Comparison of ENCODE assay signal across 1 cellular context in genomic region chr14:21382095-21382494, GRCh38.
TF ChIP-seq lines count a peak whose summit lies in the region.

No MANE protein-coding gene starts in this region.

TF ChIP-seq in HEK293, 187 proteins besides CTCF, POLR2A, EP300 and RAD21 (continued from another document):
- TF ChIP-seq ZNF530 (tag by site-specific recombination; IDR thresholded peaks at IDR 0.05; ENCODE audit: low read depth) (no peak), SCRT1 (tag by site-specific recombination; IDR thresholded peaks at IDR 0.05; ENCODE audit: borderline replicate concordance) (0 out of 2 replicates have a peak, but pooled peaks have one; percentile 29), SCRT2 (tag by site-specific recombination; IDR thresholded peaks at IDR 0.05) (peak; percentile 61), ZNF623 (tag by site-specific recombination; IDR thresholded peaks at IDR 0.05) (no peak), ZNF433 (tag by site-specific recombination; IDR thresholded peaks at IDR 0.05; ENCODE audit: low read depth) (no peak), ZNF16 (tag by site-specific recombination; IDR thresholded peaks at IDR 0.05; ENCODE audit: low read depth) (no peak), RBAK (tag by site-specific recombination; IDR thresholded peaks at IDR 0.05) (no peak), PBX3 (CRISPR knock-in tag; IDR thresholded peaks at IDR 0.05) (no peak), ZNF621 (tag by site-specific recombination; IDR thresholded peaks at IDR 0.05) (no peak), ZNF2 (tag by site-specific recombination; IDR thresholded peaks at IDR 0.05) (no peak), KLF7 (tag by site-specific recombination; IDR thresholded peaks at IDR 0.05; ENCODE audit: borderline replicate concordance) (no peak), ZNF248 (tag by site-specific recombination; IDR thresholded peaks at IDR 0.05) (no peak)
- TF ChIP-seq, protein P1, sequence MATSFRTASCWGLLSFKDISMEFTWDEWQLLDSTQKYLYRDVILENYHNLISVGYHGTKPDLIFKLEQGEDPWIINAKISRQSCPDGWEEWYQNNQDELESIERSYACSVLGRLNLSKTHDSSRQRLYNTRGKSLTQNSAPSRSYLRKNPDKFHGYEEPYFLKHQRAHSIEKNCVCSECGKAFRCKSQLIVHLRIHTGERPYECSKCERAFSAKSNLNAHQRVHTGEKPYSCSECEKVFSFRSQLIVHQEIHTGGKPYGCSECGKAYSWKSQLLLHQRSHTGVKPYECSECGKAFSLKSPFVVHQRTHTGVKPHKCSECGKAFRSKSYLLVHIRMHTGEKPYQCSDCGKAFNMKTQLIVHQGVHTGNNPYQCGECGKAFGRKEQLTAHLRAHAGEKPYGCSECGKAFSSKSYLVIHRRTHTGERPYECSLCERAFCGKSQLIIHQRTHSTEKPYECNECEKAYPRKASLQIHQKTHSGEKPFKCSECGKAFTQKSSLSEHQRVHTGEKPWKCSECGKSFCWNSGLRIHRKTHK (tag by site-specific recombination; IDR thresholded peaks at IDR 0.05): no peak
- TF ChIP-seq, protein P2, sequence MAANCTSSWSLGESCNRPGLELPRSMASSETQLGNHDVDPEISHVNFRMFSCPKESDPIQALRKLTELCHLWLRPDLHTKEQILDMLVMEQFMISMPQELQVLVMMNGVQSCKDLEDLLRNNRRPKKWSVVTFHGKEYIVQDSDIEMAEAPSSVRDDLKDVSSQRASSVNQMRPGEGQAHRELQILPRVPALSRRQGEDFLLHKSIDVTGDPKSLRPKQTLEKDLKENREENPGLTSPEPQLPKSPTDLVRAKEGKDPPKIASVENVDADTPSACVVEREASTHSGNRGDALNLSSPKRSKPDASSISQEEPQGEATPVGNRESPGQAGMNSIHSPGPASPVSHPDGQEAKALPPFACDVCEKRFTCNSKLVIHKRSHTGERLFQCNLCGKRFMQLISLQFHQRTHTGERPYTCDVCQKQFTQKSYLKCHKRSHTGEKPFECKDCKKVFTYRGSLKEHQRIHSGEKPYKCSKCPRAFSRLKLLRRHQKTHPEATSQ (tag by site-specific recombination; IDR thresholded peaks at IDR 0.05): no peak
- TF ChIP-seq, protein P3, sequence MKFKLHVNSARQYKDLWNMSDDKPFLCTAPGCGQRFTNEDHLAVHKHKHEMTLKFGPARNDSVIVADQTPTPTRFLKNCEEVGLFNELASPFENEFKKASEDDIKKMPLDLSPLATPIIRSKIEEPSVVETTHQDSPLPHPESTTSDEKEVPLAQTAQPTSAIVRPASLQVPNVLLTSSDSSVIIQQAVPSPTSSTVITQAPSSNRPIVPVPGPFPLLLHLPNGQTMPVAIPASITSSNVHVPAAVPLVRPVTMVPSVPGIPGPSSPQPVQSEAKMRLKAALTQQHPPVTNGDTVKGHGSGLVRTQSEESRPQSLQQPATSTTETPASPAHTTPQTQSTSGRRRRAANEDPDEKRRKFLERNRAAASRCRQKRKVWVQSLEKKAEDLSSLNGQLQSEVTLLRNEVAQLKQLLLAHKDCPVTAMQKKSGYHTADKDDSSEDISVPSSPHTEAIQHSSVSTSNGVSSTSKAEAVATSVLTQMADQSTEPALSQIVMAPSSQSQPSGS (tag by site-specific recombination; IDR thresholded peaks at IDR 0.05; ENCODE audit: low read depth): peak; percentile 78
- TF ChIP-seq, protein P4, sequence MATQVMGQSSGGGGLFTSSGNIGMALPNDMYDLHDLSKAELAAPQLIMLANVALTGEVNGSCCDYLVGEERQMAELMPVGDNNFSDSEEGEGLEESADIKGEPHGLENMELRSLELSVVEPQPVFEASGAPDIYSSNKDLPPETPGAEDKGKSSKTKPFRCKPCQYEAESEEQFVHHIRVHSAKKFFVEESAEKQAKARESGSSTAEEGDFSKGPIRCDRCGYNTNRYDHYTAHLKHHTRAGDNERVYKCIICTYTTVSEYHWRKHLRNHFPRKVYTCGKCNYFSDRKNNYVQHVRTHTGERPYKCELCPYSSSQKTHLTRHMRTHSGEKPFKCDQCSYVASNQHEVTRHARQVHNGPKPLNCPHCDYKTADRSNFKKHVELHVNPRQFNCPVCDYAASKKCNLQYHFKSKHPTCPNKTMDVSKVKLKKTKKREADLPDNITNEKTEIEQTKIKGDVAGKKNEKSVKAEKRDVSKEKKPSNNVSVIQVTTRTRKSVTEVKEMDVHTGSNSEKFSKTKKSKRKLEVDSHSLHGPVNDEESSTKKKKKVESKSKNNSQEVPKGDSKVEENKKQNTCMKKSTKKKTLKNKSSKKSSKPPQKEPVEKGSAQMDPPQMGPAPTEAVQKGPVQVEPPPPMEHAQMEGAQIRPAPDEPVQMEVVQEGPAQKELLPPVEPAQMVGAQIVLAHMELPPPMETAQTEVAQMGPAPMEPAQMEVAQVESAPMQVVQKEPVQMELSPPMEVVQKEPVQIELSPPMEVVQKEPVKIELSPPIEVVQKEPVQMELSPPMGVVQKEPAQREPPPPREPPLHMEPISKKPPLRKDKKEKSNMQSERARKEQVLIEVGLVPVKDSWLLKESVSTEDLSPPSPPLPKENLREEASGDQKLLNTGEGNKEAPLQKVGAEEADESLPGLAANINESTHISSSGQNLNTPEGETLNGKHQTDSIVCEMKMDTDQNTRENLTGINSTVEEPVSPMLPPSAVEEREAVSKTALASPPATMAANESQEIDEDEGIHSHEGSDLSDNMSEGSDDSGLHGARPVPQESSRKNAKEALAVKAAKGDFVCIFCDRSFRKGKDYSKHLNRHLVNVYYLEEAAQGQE (tag by site-specific recombination; IDR thresholded peaks at IDR 0.05): no peak
